19 cellular contexts compared by ENCODE assay signal in genomic region chr1:47536646-47537118, GRCh38.
"Had no signal": no experiment of that assay in that cellular context is flagged by ENCODE, and none has a peak within 500 bp of the region (broad histone marks: within the 10 kb centered on the region; RNA-seq: fewer than 3 reads in every experiment).

No MANE protein-coding gene starts in this region.

- FAIRE-seq: bronchial epithelial cell, endothelial cell of umbilical vein, islet of Langerhans had no signal

- H3K9me3 ChIP-seq: ascending aorta, ovary, suprapubic skin, upper lobe of right lung had no signal

- H3K4me1 ChIP-seq: foreskin keratinocyte had no signal

- H3K4me3 ChIP-seq: ascending aorta, heart left ventricle, ovary, suprapubic skin, upper lobe of right lung had no signal

- DNase-seq: activated CD4-positive, alpha-beta T cell treated with anti-CD3 and anti-CD28 coated beads for 36 hours; activated CD8-positive, alpha-beta memory T cell treated with anti-CD3 and anti-CD28 coated beads, Interleukin-2, amount 50 U/mL, for 4 hours; activated CD8-positive, alpha-beta T cell treated with anti-CD3 and anti-CD28 coated beads for 36 hours; activated gamma-delta T cell treated with Interleukin-2 at 50 U/mL for 16 hours; activated naive CD8-positive, alpha-beta T cell treated with anti-CD3 and anti-CD28 coated beads, Interleukin-2, amount 10 ng/mL, durations not matched to agents 7 days and 5 days; activated T-cell treated with anti-CD3 and anti-CD28 coated beads, Interleukin-2, amount 50 U/mL, for 72 hours; effector CD4-positive, alpha-beta T cell; foreskin keratinocyte; heart left ventricle; ovary; stimulated activated CD4-positive, alpha-beta T cell treated with anti-CD3 and anti-CD28 coated beads, Interleukin-4, amount 100 ng/mL, for 1 hour; stimulated activated CD8-positive, alpha-beta memory T cell treated with anti-CD3 and anti-CD28 coated beads, Interleukin-4, amount 100 ng/mL, for 48 hours; stimulated activated naive CD8-positive, alpha-beta T cell treated with anti-CD3 and anti-CD28 coated beads, Interleukin-15, Interleukin-2, amounts not matched to agents 100 U/mL and 50 U/mL, for 24 hours; upper lobe of right lung had no signal

- H3K27me3 ChIP-seq: ascending aorta, ovary, upper lobe of right lung had no signal

- H3K36me3 ChIP-seq: ascending aorta, heart left ventricle, ovary, suprapubic skin, upper lobe of right lung had no signal

- ATAC-seq: activated CD4-positive, alpha-beta T cell treated with anti-CD3 and anti-CD28 coated beads for 36 hours; activated CD8-positive, alpha-beta T cell treated with anti-CD3 and anti-CD28 coated beads for 36 hours; activated T-cell treated with anti-CD3 and anti-CD28 coated beads, Interleukin-2, amount 50 U/mL, for 72 hours; foreskin keratinocyte; heart left ventricle; stimulated activated naive CD8-positive, alpha-beta T cell treated with anti-CD3 and anti-CD28 coated beads, Interleukin-15, Interleukin-2, amounts not matched to agents 100 U/mL and 50 U/mL, for 24 hours; upper lobe of right lung had no signal

- H3K27ac ChIP-seq: ascending aorta, foreskin keratinocyte, heart left ventricle, ovary, suprapubic skin, upper lobe of right lung had no signal
